8 cellular contexts compared by ENCODE assay signal in the genomic region with DNA sequence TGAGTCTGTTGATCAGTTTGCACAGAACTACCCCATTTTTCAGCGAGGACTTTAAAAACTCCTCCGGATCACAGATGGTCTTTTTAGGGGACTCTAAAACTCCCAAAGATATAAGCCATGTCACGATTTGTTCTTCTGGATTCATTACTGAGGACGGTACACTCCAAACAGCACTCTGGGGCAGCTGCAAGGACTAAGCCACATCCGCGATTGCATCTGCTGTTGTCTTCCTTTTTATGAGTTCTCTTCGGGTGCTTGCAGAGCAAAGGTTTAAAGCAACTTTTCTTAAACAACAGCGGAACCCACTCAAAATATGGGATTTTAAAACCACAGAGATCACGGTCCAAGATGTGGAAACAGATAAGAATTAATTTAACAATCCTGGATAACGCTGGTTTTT. TPM values are rescaled to one million over a fixed set of nuclear protein-coding genes. Genes with fewer than 3 reads are reported as not detected.
DNase-seq lines count a peak whose midpoint lies in the region; ATAC-seq and TF ChIP-seq lines count a peak whose summit lies in the region.

A gene with protein sequence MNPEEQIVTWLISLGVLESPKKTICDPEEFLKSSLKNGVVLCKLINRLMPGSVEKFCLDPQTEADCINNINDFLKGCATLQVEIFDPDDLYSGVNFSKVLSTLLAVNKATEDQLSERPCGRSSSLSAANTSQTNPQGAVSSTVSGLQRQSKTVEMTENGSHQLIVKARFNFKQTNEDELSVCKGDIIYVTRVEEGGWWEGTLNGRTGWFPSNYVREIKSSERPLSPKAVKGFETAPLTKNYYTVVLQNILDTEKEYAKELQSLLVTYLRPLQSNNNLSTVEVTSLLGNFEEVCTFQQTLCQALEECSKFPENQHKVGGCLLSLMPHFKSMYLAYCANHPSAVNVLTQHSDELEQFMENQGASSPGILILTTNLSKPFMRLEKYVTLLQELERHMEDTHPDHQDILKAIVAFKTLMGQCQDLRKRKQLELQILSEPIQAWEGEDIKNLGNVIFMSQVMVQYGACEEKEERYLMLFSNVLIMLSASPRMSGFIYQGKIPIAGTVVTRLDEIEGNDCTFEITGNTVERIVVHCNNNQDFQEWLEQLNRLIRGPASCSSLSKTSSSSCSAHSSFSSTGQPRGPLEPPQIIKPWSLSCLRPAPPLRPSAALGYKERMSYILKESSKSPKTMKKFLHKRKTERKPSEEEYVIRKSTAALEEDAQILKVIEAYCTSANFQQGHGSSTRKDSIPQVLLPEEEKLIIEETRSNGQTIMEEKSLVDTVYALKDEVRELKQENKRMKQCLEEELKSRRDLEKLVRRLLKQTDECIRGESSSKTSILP (minus strand): TSS at position 195 of the 400 bp plus-strand sequence. CDS start 50 bp downstream, at position 145.

- H3K4me1 ChIP-seq in BE2C (no peaks in the 10 kb centered on the region), skeletal muscle satellite cell (ENCODE audit: control insufficient read depth, insufficient read depth, low read length) (peaks cover 13% of the 10 kb centered on the region)

- peak within 1 kb of the TSS; percentile 87 to 95 for H3K4me3 Mint-ChIP-seq in effector memory CD8-positive, alpha-beta T cell

- peaks cover 13% of the 10 kb centered on the region for H3K36me3 Mint-ChIP-seq in effector memory CD8-positive, alpha-beta T cell (ENCODE audit: insufficient read depth)

- no peaks in the 10 kb centered on the region for H3K27me3 Mint-ChIP-seq in effector memory CD8-positive, alpha-beta T cell

- no peak for TF ChIP-seq CTCF in BE2C (IDR thresholded peaks at IDR 0.05; ENCODE audit: low read depth, low read length)

- H3K36me3 ChIP-seq in BE2C (no peaks in the 10 kb centered on the region), skeletal muscle satellite cell (ENCODE audit: insufficient read depth, low read length) (no peaks in the 10 kb centered on the region)

- DNase-seq in BE2C = peak; percentile 9
- DNase-seq in SIG-M5 (lab: John Stamatoyannopoulos, UW) = peak; percentile 3
- peak in 2 of 3 experiments; percentile 12 to 16 for DNase-seq in effector memory CD8-positive, alpha-beta T cell
- DNase-seq in DMS53 treated with DMSO at 0.1 percent for 48 hours (lab: John Stamatoyannopoulos, UW; ENCODE audit: unreplicated experiment) = no peak
- no peak for DNase-seq in retina
- DNase-seq in left lobe of liver (ENCODE audit: low spot score) = no peak

- peak; percentile 71 for ATAC-seq in GM19438 (IDR thresholded peaks at IDR 0.05; ENCODE audit: low read depth, unreplicated experiment)
- ATAC-seq in effector memory CD8-positive, alpha-beta T cell (replicated peaks) = peak; percentile 67
- ATAC-seq in left lobe of liver = no peak

- H3K4me2 ChIP-seq in skeletal muscle satellite cell (ENCODE audit: low read length) = peak within 1 kb of the TSS; percentile 82

- H3K9ac ChIP-seq in skeletal muscle satellite cell (ENCODE audit: low read depth, low read length) = peak within 1 kb of the TSS; percentile 67

- no peaks in the 10 kb centered on the region for H3K27me3 ChIP-seq in BE2C
- no peaks in the 10 kb centered on the region for H3K27me3 ChIP-seq in skeletal muscle satellite cell (ENCODE audit: control insufficient read depth, insufficient read depth, low read length)

- H3K9me3 Mint-ChIP-seq in effector memory CD8-positive, alpha-beta T cell = no peaks in the 10 kb centered on the region

- H3K4me1 Mint-ChIP-seq in effector memory CD8-positive, alpha-beta T cell (ENCODE audit: low read depth in 2 of 2) = peaks cover 34 to 43% of the 10 kb centered on the region in 2 donors

- H3K9me3 ChIP-seq in BE2C (no peaks in the 10 kb centered on the region), skeletal muscle satellite cell (replicated peaks; ENCODE audit: low read length) (no peaks in the 10 kb centered on the region)

- H3K27ac Mint-ChIP-seq in effector memory CD8-positive, alpha-beta T cell = peak within 1 kb of the TSS; percentile 88 to 96

- H3K4me3 ChIP-seq in BE2C (ENCODE audit: low read depth, low read length) = peak within 1 kb of the TSS; percentile 49
- H3K4me3 ChIP-seq in skeletal muscle satellite cell (ENCODE audit: low read length) = peak within 1 kb of the TSS; percentile 65

RNA-seq across cellular contexts. Expression of the gene that starts here (rescaled TPM):
- polyA plus RNA-seq in BE2C (2012; ENCODE audit: insufficient read depth, insufficient read length, low read depth) = 3.0 TPM
- 10.9 and 11.7 TPM in 2 replicates for total RNA-seq in skeletal muscle satellite cell (2012; rRNA removed)
- total RNA-seq in left lobe of liver = 3.0 TPM

Comparison
In these comparisons a context has a peak if more than half of its experiments do, and no peak if none do; other contexts are left out.
1. DNase-seq: peak in BE2C (single experiment), SIG-M5 (single experiment) and effector memory CD8-positive, alpha-beta T cell (2 of 3); none in DMS53 treated with DMSO at 0.1 percent for 48 hours (single experiment), retina (single experiment) and left lobe of liver (single experiment).